2 cellular contexts compared by ENCODE assay signal in genomic region chr12:23217158-23217557, GRCh38.
TF ChIP-seq lines count a peak whose summit lies in the region.

No MANE protein-coding gene starts in this region.

TF ChIP-seq in HEK293, 187 proteins besides CTCF, POLR2A, EP300 and RAD21:
- TF ChIP-seq ZNF654 (tag by site-specific recombination; IDR thresholded peaks at IDR 0.05; ENCODE audit: low read depth) (peak; percentile 25; the same call in 1 of the 2 replicates), ZNF354C (tag by site-specific recombination; IDR thresholded peaks at IDR 0.05; ENCODE audit: borderline replicate concordance, low read depth) (no peak), SETDB1 (IDR thresholded peaks at IDR 0.05; ENCODE audit: insufficient read length, low read length) (no peak), ZNF449 (tag by site-specific recombination; IDR thresholded peaks at IDR 0.05) (no peak)
TF ChIP-seq in HEK293: peak in this region for 1.

TF ChIP-seq in H1, 55 proteins besides CTCF, POLR2A, EP300 and RAD21:
- TF ChIP-seq KDM5A (IDR thresholded peaks at IDR 0.05; ENCODE audit: low read length) (no peak), BRCA1 (IDR thresholded peaks at IDR 0.05; ENCODE audit: low read depth, low read length) (no peak), E2F6 (IDR thresholded peaks at IDR 0.05) (no peak), SIX5 (IDR thresholded peaks at IDR 0.05; ENCODE audit: low read depth, low read length) (no peak), CBX5 (IDR thresholded peaks at IDR 0.05; ENCODE audit: low read depth, low read length) (no peak), CREB1 (IDR thresholded peaks at IDR 0.05) (no peak), CEBPB (IDR thresholded peaks at IDR 0.05; ENCODE audit: low read depth, low read length) (no peak), BCL11A (IDR thresholded peaks at IDR 0.05; ENCODE audit: low read depth in 2 of 2, low read length in 2 of 2) (no peak), ASH2L (IDR thresholded peaks at IDR 0.05; ENCODE audit: low read length) (no peak), SIN3A (conservative IDR thresholded peaks at IDR 0.05 in 1 of 2, IDR thresholded peaks at IDR 0.05 in 1 of 2; ENCODE audit: low read depth in 1 of 2, low read length in 2 of 2) (no peak), TAF7 (optimal IDR thresholded peaks at IDR 0.05; ENCODE audit: borderline replicate concordance, low read depth, low read length) (no peak), BACH1 (IDR thresholded peaks at IDR 0.05; ENCODE audit: low read length) (no peak), CBX8 (IDR thresholded peaks at IDR 0.05; ENCODE audit: borderline replicate concordance, low read depth, low read length) (no peak), NANOG (IDR thresholded peaks at IDR 0.05; ENCODE audit: insufficient read depth, low read depth, low read length, poor library complexity, severe bottlenecking) (no peak)
